8 cellular contexts compared by ENCODE assay signal in the genomic region with DNA sequence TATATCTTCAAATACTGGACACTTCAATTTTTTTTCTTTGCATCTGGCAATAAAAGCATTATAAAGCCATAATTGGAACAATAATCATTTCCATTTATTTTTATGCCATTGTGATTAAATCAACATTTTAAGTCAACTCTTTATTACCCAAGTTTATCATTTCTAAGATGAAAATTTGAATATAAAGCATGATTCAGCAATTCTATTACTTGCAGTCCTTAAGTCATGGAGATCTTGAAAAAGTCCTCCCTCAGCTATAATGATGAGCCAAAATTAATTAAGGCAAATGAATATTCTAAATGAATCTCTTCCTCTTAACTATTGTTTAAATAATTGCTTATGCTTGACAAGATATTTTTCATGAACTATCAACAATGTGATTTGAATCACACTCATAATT.
"Had no signal": no experiment of that assay in that cellular context is flagged by ENCODE, and none has a peak within 500 bp of the region (broad histone marks: within the 10 kb centered on the region; RNA-seq: fewer than 3 reads in every experiment).

No MANE protein-coding gene starts in this region.

- H3K4me3 ChIP-seq: GM23338, HAP-1 had no signal

- H3K36me3 ChIP-seq: HAP-1 had no signal

- H3K9me3 Mint-ChIP-seq: GM23338 had no signal

- H3K4me2 ChIP-seq: GM23338, KMS-11 had no signal

- DNase-seq: H7, Karpas-422, KBM-7 had no signal

- H3K27ac Mint-ChIP-seq: GM23338 had no signal

- H3K9me3 ChIP-seq: HAP-1 had no signal

- H3K4me1 Mint-ChIP-seq: GM23338 had no signal

- H3K4me3 Mint-ChIP-seq: GM23338 had no signal

- FAIRE-seq: HTR-8/SVneo had no signal

- H3K27ac ChIP-seq: KMS-11 had no signal

- H3K9ac ChIP-seq: KMS-11 had no signal

- ATAC-seq: GM23338, HCT116 had no signal

- H2AFZ ChIP-seq: GM23338 had no signal
